11 cellular contexts compared by ENCODE assay signal in the genomic region with DNA sequence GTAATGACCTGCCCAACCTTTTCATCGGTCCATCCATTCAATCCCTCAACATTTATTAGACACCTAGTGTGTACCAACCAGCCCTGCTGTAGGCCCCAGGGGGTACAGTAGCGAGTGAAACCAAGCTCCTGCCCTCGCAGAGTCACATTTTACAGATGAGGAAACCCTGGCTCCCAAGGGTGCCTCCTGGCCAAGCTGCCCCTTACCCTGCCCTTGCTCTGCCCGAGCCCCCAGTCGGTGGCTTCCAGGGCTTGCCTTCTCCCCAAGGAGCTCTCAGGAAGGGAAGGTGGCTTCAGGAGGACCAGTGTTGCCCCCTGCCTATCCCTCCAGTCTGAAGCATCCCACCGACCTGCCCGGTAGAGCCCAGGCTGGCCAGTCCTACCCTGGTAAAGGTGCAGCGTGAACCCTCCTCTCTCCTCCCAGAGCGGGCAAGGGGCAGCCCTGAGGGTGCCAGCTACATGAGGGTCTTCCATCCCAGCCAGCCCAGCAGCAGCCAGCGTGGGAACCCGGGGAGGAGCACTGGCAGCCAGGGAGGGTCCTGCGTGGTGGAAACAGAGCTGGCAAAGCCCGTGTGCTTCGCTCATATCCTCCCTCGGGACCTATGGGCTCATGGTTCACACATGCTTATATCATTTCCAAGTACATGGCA. TPM values are rescaled to one million over a fixed set of nuclear protein-coding genes. Genes with fewer than 3 reads are reported as not detected.
DNase-seq lines count a peak whose midpoint lies in the region; ATAC-seq, FAIRE-seq and TF ChIP-seq lines count a peak whose summit lies in the region.
"Had no signal": no experiment of that assay in that cellular context is flagged by ENCODE, and none has a peak within 500 bp of the region (broad histone marks: within the 10 kb centered on the region; RNA-seq: fewer than 3 reads in every experiment).

No MANE protein-coding gene starts in this region.

- TF ChIP-seq POLR2A in right lobe of liver (IDR thresholded peaks at IDR 0.05) (no peak), HepG2 (IDR thresholded peaks at IDR 0.05; ENCODE audit: insufficient read depth in 1 of 2, low read depth in 2 of 2, low read length in 2 of 2) (no peak), prostate gland (IDR thresholded peaks at IDR 0.05) (no peak)

- TF ChIP-seq CTCF in right lobe of liver (IDR thresholded peaks at IDR 0.05) (no peak), HepG2 (CRISPR knock-in tag; IDR thresholded peaks at IDR 0.05) (no peak), kidney (IDR thresholded peaks at IDR 0.05; ENCODE audit: borderline replicate concordance, extremely low read depth, insufficient read depth) (no peak), upper lobe of right lung (IDR thresholded peaks at IDR 0.05) (no peak), prostate gland (IDR thresholded peaks at IDR 0.05) (no peak)

- H2AFZ ChIP-seq in HepG2 (ENCODE audit: low read length) = no peak overlapping the region

- H3K4me3 ChIP-seq in right lobe of liver (no peak overlapping the region), HepG2 (replicated peaks in 1 of 3; ENCODE audit: insufficient read depth in 1 of 3, low read depth in 2 of 3, low read length in 3 of 3) (no peak overlapping the region), kidney (ENCODE audit: low read length in 2 of 2) (no peak overlapping the region), upper lobe of right lung (no peak overlapping the region), prostate gland (no peak overlapping the region)
- H3K4me3 ChIP-seq: mucosa of descending colon, SJCRH30 had no signal

- in situ Hi-C loops in HepG2 (cut with HindIII; ENCODE audit: extremely low pct_ligation_motif_present, low pct_unique_long_range_greater_than_20kb) = no loop called here

- H3K36me3 ChIP-seq in right lobe of liver (no peaks in the 10 kb centered on the region), HepG2 (replicated peaks in 1 of 2; ENCODE audit: control insufficient read depth in 1 of 2, insufficient read depth in 2 of 2, low read length in 2 of 2) (no peaks in the 10 kb centered on the region), kidney (ENCODE audit: control insufficient read depth in 1 of 2, insufficient read depth in 2 of 2, low read length in 2 of 2) (no peaks in the 10 kb centered on the region), upper lobe of right lung (no peaks in the 10 kb centered on the region), prostate gland (no peaks in the 10 kb centered on the region)
- H3K36me3 ChIP-seq: SJCRH30 had no signal

- no peak for ATAC-seq in right lobe of liver
- no peak for ATAC-seq in HepG2
- no peak for ATAC-seq in upper lobe of right lung

- H3K9me3 ChIP-seq in right lobe of liver = no peaks in the 10 kb centered on the region
- H3K9me3 ChIP-seq in HepG2 (ENCODE audit: low read length) = no peaks in the 10 kb centered on the region
- no peaks in the 10 kb centered on the region for H3K9me3 ChIP-seq in kidney (ENCODE audit: control insufficient read depth in 1 of 2, low read length in 2 of 2)
- no peaks in the 10 kb centered on the region for H3K9me3 ChIP-seq in upper lobe of right lung
- no peaks in the 10 kb centered on the region for H3K9me3 ChIP-seq in prostate gland
- H3K9me3 ChIP-seq: mucosa of descending colon, SJCRH30 had no signal

- CTCF ChIA-PET in HepG2 (lab: Yijun Ruan, JAX; ENCODE audit: low intra/inter-chr PET ratio, low total read pairs) = no interaction called here

- H3K4me3 Mint-ChIP-seq in activated naive CD4-positive, alpha-beta T cell treated with anti-CD3 and anti-CD28 coated beads, Interleukin-2, amount 50 U/mL, for 24 hours = peak overlapping the region; percentile 79

- H3K4me1 ChIP-seq in right lobe of liver = peaks cover 0 to 6% (median 0%) of the 10 kb centered on the region in 4 donors
- H3K4me1 ChIP-seq in HepG2 (ENCODE audit: insufficient read depth, low read length) = no peaks in the 10 kb centered on the region
- H3K4me1 ChIP-seq in kidney (ENCODE audit: control insufficient read depth in 1 of 2, insufficient read depth in 1 of 2, low read depth in 1 of 2, low read length in 2 of 2) = peaks cover 0 to 7% of the 10 kb centered on the region in 2 donors
- peaks cover 6% of the 10 kb centered on the region for H3K4me1 ChIP-seq in upper lobe of right lung
- H3K4me1 ChIP-seq in prostate gland (replicated peaks) = no peaks in the 10 kb centered on the region
- H3K4me1 ChIP-seq: SJCRH30 had no signal

- FAIRE-seq in HepG2 (lab: Jason Lieb, UNC) (no peak), kidney (lab: Jason Lieb, UNC) (no peak)

- H3K27me3 ChIP-seq in right lobe of liver (no peaks in the 10 kb centered on the region), HepG2 (ENCODE audit: control insufficient read depth in 1 of 2, insufficient read depth in 2 of 2, low read length in 2 of 2) (peaks cover 10 to 78% of the 10 kb centered on the region in 2 experiments), upper lobe of right lung (peaks cover 40% of the 10 kb centered on the region), prostate gland (replicated peaks; ENCODE audit: insufficient read depth) (no peaks in the 10 kb centered on the region)

- no peak overlapping the region for H3K27ac ChIP-seq in right lobe of liver
- no peak overlapping the region for H3K27ac ChIP-seq in HepG2 (ENCODE audit: extremely low read length, insufficient read depth, low read length)
- no peak overlapping the region for H3K27ac ChIP-seq in kidney (ENCODE audit: low read depth in 2 of 2, low read length in 2 of 2)
- H3K27ac ChIP-seq in upper lobe of right lung = no peak overlapping the region
- H3K27ac ChIP-seq in prostate gland = no peak overlapping the region
- H3K27ac ChIP-seq: SJCRH30 had no signal

- peaks cover 3% of the 10 kb centered on the region; the same call in 1 of the 2 replicates for H4K20me1 ChIP-seq in HepG2 (ENCODE audit: insufficient read depth, low read length)

- TF ChIP-seq EP300 in HepG2 (IDR thresholded peaks at IDR 0.05; ENCODE audit: low read depth in 2 of 2, low read length in 2 of 2) (no peak), HepG2 (CRISPR knock-in tag; IDR thresholded peaks at IDR 0.05; ENCODE audit: borderline replicate concordance) (no peak)

- H3K9ac ChIP-seq in HepG2 (ENCODE audit: insufficient read depth, low read depth, low read length) (no peak overlapping the region), kidney (ENCODE audit: low read length in 2 of 2) (no peak overlapping the region)

- no peak overlapping the region for H3K4me2 ChIP-seq in HepG2 (ENCODE audit: low read depth, low read length)

- peak in 2 of 3 donors; percentile 15 to 45 for DNase-seq in right lobe of liver
- DNase-seq in HepG2 (ENCODE audit: low spot score) = no peak
- peak; percentile 63 for DNase-seq in kidney
- DNase-seq in upper lobe of right lung = peak; percentile 45
- DNase-seq in prostate gland (ENCODE audit: low spot score) = no peak
- no peak for DNase-seq in NCI-H1105 treated with DMSO at 0.1 percent for 48 hours (lab: John Stamatoyannopoulos, UW)
- DNase-seq in NCI-H1417 treated with DMSO at 0.1 percent for 48 hours (lab: John Stamatoyannopoulos, UW) = no peak
- DNase-seq: NCI-H1048 had no signal

- no peaks in the 10 kb centered on the region for H3K4me1 Mint-ChIP-seq in activated naive CD4-positive, alpha-beta T cell treated with anti-CD3 and anti-CD28 coated beads, Interleukin-2, amount 50 U/mL, for 24 hours

- no peaks in the 10 kb centered on the region for H3K9me3 Mint-ChIP-seq in activated naive CD4-positive, alpha-beta T cell treated with anti-CD3 and anti-CD28 coated beads, Interleukin-2, amount 50 U/mL, for 24 hours

- BruUV-seq in HepG2 (replicated peaks; lab: Mats Ljungman, UMichigan) = no TSS peak

- peaks cover 9% of the 10 kb centered on the region for H3K27me3 Mint-ChIP-seq in activated naive CD4-positive, alpha-beta T cell treated with anti-CD3 and anti-CD28 coated beads, Interleukin-2, amount 50 U/mL, for 24 hours

- no peak overlapping the region for H3K27ac Mint-ChIP-seq in activated naive CD4-positive, alpha-beta T cell treated with anti-CD3 and anti-CD28 coated beads, Interleukin-2, amount 50 U/mL, for 24 hours

- no peaks in the 10 kb centered on the region for H3K79me2 ChIP-seq in HepG2 (ENCODE audit: insufficient read depth, low read length)

- TF ChIP-seq RAD21 in HepG2 (CRISPR knock-in tag; IDR thresholded peaks at IDR 0.05) = no peak

- 83% methylated on average over 1 of the region's 15 CpGs for WGBS in right lobe of liver (ENCODE audit: insufficient coverage, low coverage, low lambda C conversion rate, missing lambda C conversion rate)
- 43% methylated on average over 12 of the region's 15 CpGs for WGBS in HepG2 (ENCODE audit: low lambda C conversion rate)
- 65% methylated on average over 15 of the region's 15 CpGs for WGBS in prostate gland

- H3K36me3 Mint-ChIP-seq in activated naive CD4-positive, alpha-beta T cell treated with anti-CD3 and anti-CD28 coated beads, Interleukin-2, amount 50 U/mL, for 24 hours = no peaks in the 10 kb centered on the region

- POLR2A ChIA-PET in HepG2 (lab: Yijun Ruan, JAX) = no interaction called here

- intact Hi-C loops in right lobe of liver (cut with DNase I) = no loop called here
- intact Hi-C loops in HepG2 (cut with micrococcal nuclease; ENCODE audit: unreplicated experiment) = no loop called here
- intact Hi-C loops in kidney (cut with DNase I) = no loop called here
- intact Hi-C loops in upper lobe of right lung (cut with DNase I) = no loop called here
- intact Hi-C loops in prostate gland (cut with DNase I) = no loop called here

RNA-seq across cellular contexts. Expression of gene BEGAIN, which starts 0.7 kb away (rescaled TPM):
- total RNA-seq in right lobe of liver (under 1 TPM; 0.12 to 0.61 (median 0.34) TPM), HepG2 (2016; rRNA removed; fragmentation: Illumina TruSeq; extraction: Trizol) (not detected in 2 replicates), kidney (1.4 TPM), upper lobe of right lung (1.5 TPM), prostate gland (1 to 10 TPM; 2.5 to 5.1 TPM)
- total RNA-seq in HepG2 (2016; cell fraction: cytosol; rRNA removed; fragmentation: Illumina TruSeq; extraction: Trizol; ENCODE audit: low read depth) = not detected in 2 replicates
- total RNA-seq in HepG2 (2016; cell fraction: insoluble cytoplasmic fraction; rRNA removed; fragmentation: Illumina TruSeq; extraction: Trizol) = not detected in 2 replicates
- not detected in 2 replicates for total RNA-seq in HepG2 (2016; cell fraction: membrane; rRNA removed; fragmentation: Illumina TruSeq; extraction: Trizol)
- total RNA-seq in HepG2 (2016; cell fraction: nucleus; rRNA removed; fragmentation: Illumina TruSeq; extraction: Trizol) = not detected in 2 replicates
- polyA plus RNA-seq in HepG2 (2011; rRNA removed) (not detected in 2 replicates), kidney (ENCODE audit: insufficient read depth, low read depth, low replicate concordance) (0.52 TPM)
- polyA plus RNA-seq in HepG2 (2011; cell fraction: cytosol; rRNA removed) = not detected in 2 replicates
- polyA plus RNA-seq in HepG2 (2011; cell fraction: nucleus; rRNA removed) = not detected in 2 replicates
- polyA plus RNA-seq in HepG2 (2012) = not detected in 2 replicates
- polyA plus RNA-seq in HepG2 (2016; cell fraction: cytosol; fragmentation: Illumina TruSeq; extraction: Trizol; ENCODE audit: low read depth) = not detected in 2 replicates
- polyA plus RNA-seq in HepG2 (2016; cell fraction: insoluble cytoplasmic fraction; fragmentation: Illumina TruSeq; extraction: Trizol; ENCODE audit: low read depth) = not detected in 2 replicates
- polyA plus RNA-seq in HepG2 (2016; cell fraction: membrane; fragmentation: Illumina TruSeq; extraction: Trizol; ENCODE audit: low read depth) = not detected in 2 replicates
- polyA plus RNA-seq in HepG2 (2016; cell fraction: nucleus; fragmentation: Illumina TruSeq; extraction: Trizol; ENCODE audit: insufficient read depth, low read depth) = not detected in 2 replicates
- 39.7 TPM in 1 of 2 replicates, not detected in the other for polyA minus RNA-seq in HepG2 (2011; rRNA and poly(A)+ RNA removed; ENCODE audit: low replicate concordance)
- 0.20 TPM in 1 of 2 replicates, not detected in the other for polyA minus RNA-seq in HepG2 (2011; cell fraction: cytosol; rRNA and poly(A)+ RNA removed)
- 0.26 TPM in 1 of 2 replicates, not detected in the other for polyA minus RNA-seq in HepG2 (2011; cell fraction: nucleus; rRNA and poly(A)+ RNA removed)

Comparison
In these comparisons a context has a peak if more than half of its experiments do, and no peak if none do; other contexts are left out.
1. DNase-seq: peak in right lobe of liver (2 of 3), kidney (single experiment) and upper lobe of right lung (single experiment); none in HepG2 (single experiment), prostate gland (single experiment), NCI-H1105 treated with DMSO at 0.1 percent for 48 hours (single experiment) and NCI-H1417 treated with DMSO at 0.1 percent for 48 hours (single experiment).